8 cellular contexts compared by ENCODE assay signal in the genomic region with DNA sequence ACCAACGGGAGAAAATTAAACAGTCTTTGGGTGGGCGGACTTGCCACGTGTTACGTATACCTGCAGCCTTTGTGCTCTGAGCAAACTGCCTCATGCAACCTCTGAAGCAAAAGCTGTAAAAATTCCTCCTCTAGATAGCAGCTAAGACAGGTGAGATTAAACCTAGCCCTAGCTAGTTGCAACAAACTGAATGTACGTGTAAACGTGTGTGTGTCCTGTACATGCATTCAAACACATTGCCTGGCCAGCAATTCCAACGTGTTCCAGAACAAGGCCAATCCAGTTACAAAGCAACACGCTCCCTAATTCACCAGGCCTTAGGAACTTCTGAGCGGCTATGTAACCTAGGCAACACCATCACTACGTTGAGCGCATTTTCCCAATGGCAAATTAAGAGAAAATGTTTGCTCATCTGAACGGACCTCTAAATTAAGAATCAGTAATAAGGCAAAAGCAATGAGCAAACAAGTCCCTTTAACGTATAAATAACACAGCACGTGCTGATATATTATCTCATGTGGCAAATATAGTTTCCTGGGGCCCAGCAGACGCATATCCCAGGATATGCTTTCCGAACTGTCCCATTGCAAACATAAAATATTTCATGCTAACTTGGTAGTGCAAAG. TPM values are rescaled to one million over a fixed set of nuclear protein-coding genes. Genes with fewer than 3 reads are reported as not detected.
A peak's percentile ranks its signal among the peaks of the same experiment; 100 is the strongest.
DNase-seq lines count a peak whose midpoint lies in the region; FAIRE-seq and TF ChIP-seq lines count a peak whose summit lies in the region.

No MANE protein-coding gene starts in this region.

- H3K4me1 ChIP-seq in hepatocyte (ENCODE audit: insufficient read depth): no peaks in the 10 kb centered on the region

- peak; percentile 60 for DNase-seq in G401 (ENCODE audit: low spot score)
- no peak for DNase-seq in H54 (ENCODE audit: insufficient read length, low spot score)
- peak; percentile 9 for DNase-seq in NCI-H146 treated with DMSO at 0.1 percent for 48 hours (lab: John Stamatoyannopoulos, UW; ENCODE audit: unreplicated experiment)
- DNase-seq in hepatocyte (ENCODE audit: low spot score): peak; percentile 64
- DNase-seq in renal cortical epithelial cell (ENCODE audit: low read depth): peak; percentile 50
- no peak for DNase-seq in activated CD4-positive, CD25-positive, alpha-beta regulatory T cell (lab: John Stamatoyannopoulos, UW)
- DNase-seq in NCI-H187 treated with DMSO at 0.1 percent for 48 hours (lab: John Stamatoyannopoulos, UW): no peak

- TF ChIP-seq POLR2A in H54 (IDR thresholded peaks at IDR 0.05; ENCODE audit: low read depth, low read length): no peak

- no peaks in the 10 kb centered on the region for H3K36me3 ChIP-seq in hepatocyte (replicated peaks; ENCODE audit: insufficient read depth, low read depth)

- H3K9me2 ChIP-seq in hepatocyte (replicated peaks; ENCODE audit: insufficient read depth): no peaks in the 10 kb centered on the region

- no peaks in the 10 kb centered on the region for H3K27me3 ChIP-seq in hepatocyte

- H3K27ac ChIP-seq in angular gyrus (ENCODE audit: low read depth, low read length) (peak overlapping the region; percentile 92), hepatocyte (peak overlapping the region; percentile 98)

- WGBS in hepatocyte (ENCODE audit: low lambda C conversion rate, missing lambda C conversion rate): 6% methylated on average over 16 of the region's 16 CpGs

- H2AFZ ChIP-seq in hepatocyte: peak overlapping the region; percentile 98

- peak; percentile 43 for FAIRE-seq in H54 (lab: Jason Lieb, UNC)

- H3K4me3 ChIP-seq in hepatocyte: peak overlapping the region; percentile 82

- in situ Hi-C loops in G401 (cut with HindIII; ENCODE audit: low sequenced_read_pairs): no loop called here

- H3K79me2 ChIP-seq in hepatocyte: peaks cover 29% of the 10 kb centered on the region

- no peaks in the 10 kb centered on the region for H4K20me1 ChIP-seq in hepatocyte (ENCODE audit: insufficient read depth, poor library complexity, severe bottlenecking)

- no peak for TF ChIP-seq CTCF in hepatocyte (IDR thresholded peaks at IDR 0.05; ENCODE audit: poor library complexity)

- peak overlapping the region; percentile 83 for H3K4me2 ChIP-seq in hepatocyte

- H3K9me3 ChIP-seq in hepatocyte (ENCODE audit: low read depth): no peaks in the 10 kb centered on the region

RNA-seq across cellular contexts. Expression of a gene that starts 0.8 kb away (rescaled TPM):
- total RNA-seq in G401 (2014; rRNA removed; shearing (Covaris generic)): 4.0 and 4.5 TPM in 2 replicates
- total RNA-seq in hepatocyte (41.2 and 48.2 TPM in 2 replicates), renal cortical epithelial cell (38.0 and 46.0 TPM in 2 replicates)
- polyA plus RNA-seq in hepatocyte: 43.1 and 49.3 TPM in 2 replicates

RNA-seq across cellular contexts. Expression of a gene that starts 46.4 kb away (rescaled TPM):
- 19.8 and 28.9 TPM in 2 replicates for total RNA-seq in G401 (2014; rRNA removed; shearing (Covaris generic))
- total RNA-seq in hepatocyte: 53.2 and 61.0 TPM in 2 replicates
- polyA plus RNA-seq in hepatocyte: 20.8 and 23.4 TPM in 2 replicates
- total RNA-seq in renal cortical epithelial cell: 143 TPM in 2 replicates

RNA-seq across cellular contexts. Expression of a gene that starts 50.3 kb away (rescaled TPM):
- total RNA-seq in G401 (2014; rRNA removed; shearing (Covaris generic)): 10.5 and 17.1 TPM in 2 replicates
- 38.4 and 40.5 TPM in 2 replicates for total RNA-seq in hepatocyte
- 20.9 and 31.4 TPM in 2 replicates for polyA plus RNA-seq in hepatocyte
- 17.4 and 36.5 TPM in 2 replicates for total RNA-seq in renal cortical epithelial cell

RNA-seq across cellular contexts. Expression of a gene that starts 50.7 kb away (rescaled TPM):
- 14.7 and 15.1 TPM in 2 replicates for total RNA-seq in G401 (2014; rRNA removed; shearing (Covaris generic))
- total RNA-seq in hepatocyte (15.8 and 18.3 TPM in 2 replicates), renal cortical epithelial cell (7.7 and 16.1 TPM in 2 replicates)
- polyA plus RNA-seq in hepatocyte: 7.3 and 9.5 TPM in 2 replicates

Comparison
In these comparisons a context has a peak if more than half of its experiments do, and no peak if none do; other contexts are left out.
1. DNase-seq: peak in G401 (single experiment), NCI-H146 treated with DMSO at 0.1 percent for 48 hours (single experiment), hepatocyte (single experiment) and renal cortical epithelial cell (single experiment); none in H54 (single experiment), activated CD4-positive, CD25-positive, alpha-beta regulatory T cell (0 of 4) and NCI-H187 treated with DMSO at 0.1 percent for 48 hours (single experiment).